8 cellular contexts compared by ENCODE assay signal in the genomic region with DNA sequence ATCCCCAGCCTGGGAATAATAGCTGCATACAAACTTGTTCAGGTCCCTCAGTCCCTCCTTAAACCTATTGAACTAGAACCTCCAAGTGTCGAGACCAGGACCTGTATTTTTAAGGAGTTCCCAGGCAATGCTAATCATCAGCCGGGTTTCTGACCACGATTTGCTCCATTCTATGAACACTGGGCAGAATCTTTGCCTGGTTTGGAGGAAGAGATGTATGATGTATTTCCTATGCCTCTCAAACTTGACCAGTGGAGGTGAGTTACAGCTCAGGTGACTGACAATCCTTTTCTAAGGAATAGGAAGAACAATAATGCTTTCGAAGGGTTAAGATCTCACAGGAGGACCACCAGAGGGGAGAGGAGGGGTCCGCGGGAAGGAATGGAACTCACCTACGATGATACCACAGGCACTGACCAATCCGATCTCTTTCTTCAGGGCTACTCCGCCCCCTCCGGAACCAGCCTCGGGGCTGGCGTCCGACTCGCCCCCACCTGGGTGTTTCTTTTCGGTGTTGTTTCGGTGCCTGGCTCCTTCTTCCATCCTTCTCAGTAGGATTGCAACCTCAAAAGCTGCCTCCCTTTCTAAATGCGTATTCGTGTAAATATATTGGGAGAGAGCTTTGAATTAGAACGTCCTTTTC. TPM values are rescaled to one million over a fixed set of nuclear protein-coding genes. Genes with fewer than 3 reads are reported as not detected.
DNase-seq lines count a peak whose midpoint lies in the region; ATAC-seq lines count a peak whose summit lies in the region.

No MANE protein-coding gene starts in this region.

- DNase-seq in SK-MEL-5 (ENCODE audit: low read depth, low spot score), result peak; percentile 45
- peak; percentile 13 for DNase-seq in central memory CD4-positive, alpha-beta T cell
- no peak for DNase-seq in left lobe of liver (ENCODE audit: low spot score)
- DNase-seq in stimulated activated CD4-positive, alpha-beta T cell treated with anti-CD3 and anti-CD28 coated beads, Interleukin-4, amount 100 ng/mL, for 24 hours, result peak; percentile 39
- DNase-seq in 8988T, result no peak
- no peak for DNase-seq in COLO829 (ENCODE audit: low spot score)

- in situ Hi-C loops in SK-MEL-5 (cut with HindIII; ENCODE audit: low pct_unique_long_range_greater_than_20kb, low sequenced_read_pairs), result no loop called here

- ATAC-seq in GM21723 (IDR thresholded peaks at IDR 0.05; ENCODE audit: unreplicated experiment), result peak; percentile 49
- peak; percentile 60 for ATAC-seq in left lobe of liver
- ATAC-seq in GM18870 (IDR thresholded peaks at IDR 0.05; ENCODE audit: unreplicated experiment), result no peak

RNA-seq across cellular contexts. Expression of a gene that starts 1.0 kb away (rescaled TPM):
- total RNA-seq in SK-MEL-5 (2014; rRNA removed; shearing (Covaris generic)), result 27.8 and 30.8 TPM in 2 replicates
- polyA plus RNA-seq in SK-MEL-5 (2015; cell fraction: cytosol; rRNA removed), result 35.1 and 40.3 TPM in 2 replicates
- polyA plus RNA-seq in SK-MEL-5 (2015; cell fraction: nucleus; rRNA removed), result 8.3 and 15.9 TPM in 2 replicates
- 6.7 TPM for total RNA-seq in left lobe of liver

RNA-seq across cellular contexts. Expression of a gene that starts 55.2 kb away (rescaled TPM):
- total RNA-seq in SK-MEL-5 (2014; rRNA removed; shearing (Covaris generic)), result not detected in 2 replicates
- polyA plus RNA-seq in SK-MEL-5 (2015; cell fraction: cytosol; rRNA removed), result not detected in 2 replicates
- not detected in 2 replicates for polyA plus RNA-seq in SK-MEL-5 (2015; cell fraction: nucleus; rRNA removed)
- total RNA-seq in left lobe of liver, result not detected

Comparison
In these comparisons a context has a peak if more than half of its experiments do, and no peak if none do; other contexts are left out.
1. DNase-seq: peak in SK-MEL-5 (single experiment), central memory CD4-positive, alpha-beta T cell (single experiment) and stimulated activated CD4-positive, alpha-beta T cell treated with anti-CD3 and anti-CD28 coated beads, Interleukin-4, amount 100 ng/mL, for 24 hours (single experiment); none in left lobe of liver (single experiment), 8988T (single experiment) and COLO829 (single experiment).